Comparison of ENCODE assay signal across 1 cellular context in genomic region chr3:47421741-47422649, GRCh38.
TF ChIP-seq lines count a peak whose summit lies in the region.

No MANE protein-coding gene starts in this region.

TF ChIP-seq in GM23338, 12 proteins besides CTCF, POLR2A, EP300 and RAD21 (continued from another document):
- TF ChIP-seq REST (IDR thresholded peaks at IDR 0.05; ENCODE audit: unreplicated experiment) (no peak), ETS1 (IDR thresholded peaks at IDR 0.05) (no peak)
